In the genomic region with DNA sequence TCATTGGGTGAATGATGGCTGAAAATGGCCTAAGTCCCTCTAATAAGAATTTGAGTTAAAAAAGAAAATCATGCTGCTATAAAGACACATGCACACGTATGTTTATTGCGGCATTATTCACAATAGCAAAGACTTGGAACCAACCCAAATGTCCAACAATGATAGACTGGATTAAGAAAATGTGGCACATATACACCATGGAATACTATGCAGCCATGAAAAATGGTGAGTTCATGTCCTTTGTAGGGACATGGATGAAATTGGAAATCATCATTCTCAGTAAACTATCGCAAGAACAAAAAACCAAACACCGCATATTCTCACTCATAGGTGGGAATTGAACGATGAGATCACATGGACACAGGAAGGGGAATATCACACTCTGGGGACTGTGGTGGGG, we compare ENCODE assay signal across 8 cellular contexts.
DNase-seq lines count a peak whose midpoint lies in the region; ATAC-seq, FAIRE-seq and TF ChIP-seq lines count a peak whose summit lies in the region.
"Not testable (repeated sequence)": the region's sequence is repeated elsewhere in the genome, so short reads cannot be mapped to it uniquely, and the experiment has no call there.

No MANE protein-coding gene starts in this region.

- H4K12ac ChIP-seq in trophoblast cell (ENCODE audit: low read depth, low read length), result not testable (repeated sequence)

- not testable (repeated sequence) for H4K5ac ChIP-seq in IMR-90 (ENCODE audit: low read depth, low read length)

- H3K79me1 ChIP-seq in IMR-90 (ENCODE audit: low read depth in 1 of 2, low read length in 2 of 2), result not testable (repeated sequence)
- peaks cover 44% of the 10 kb centered on the region for H3K79me1 ChIP-seq in trophoblast cell (ENCODE audit: low read length)

- H3K4me2 ChIP-seq in IMR-90 (ENCODE audit: low read depth, low read length); astrocyte (ENCODE audit: low read length); trophoblast cell (ENCODE audit: low read length): not testable (repeated sequence)

- H3K56ac ChIP-seq in IMR-90 (ENCODE audit: extremely low read depth, insufficient read depth, low read length), result not testable (repeated sequence)

- not testable (repeated sequence) for TF ChIP-seq POLR2A in IMR-90 (IDR thresholded peaks at IDR 0.05; ENCODE audit: low read depth, low read length)

- peak overlapping the region; percentile 78; the same call in 1 of the 2 replicates for H3K4ac ChIP-seq in IMR-90 (ENCODE audit: low read depth, low read length)
- H3K4ac ChIP-seq in trophoblast cell (ENCODE audit: low read depth, low read length), result not testable (repeated sequence)

- ATAC-seq in CD4-positive, alpha-beta T cell (ENCODE audit: poor library complexity); IMR-90 (ENCODE audit: low read depth); activated CD8-positive, alpha-beta T cell treated with anti-CD3 and anti-CD28 coated beads for 36 hours; activated naive CD4-positive, alpha-beta T cell treated with anti-CD3 and anti-CD28 coated beads, Interleukin-2, amount 50 U/mL, for 72 hours; stimulated activated effector memory CD8-positive, alpha-beta T cell treated with anti-CD3 and anti-CD28 coated beads, Interleukin-12 subunit alpha, Interleukin-12 subunit beta, amount 100 ng/mL, for 72 hours: not testable (repeated sequence)

- H2BK15ac ChIP-seq in IMR-90 (ENCODE audit: low read depth, low read length), result peak overlapping the region; percentile 77; the same call in 2 of the 3 replicates

- not testable (repeated sequence) for DNase-seq in CD4-positive, alpha-beta T cell; IMR-90; activated CD8-positive, alpha-beta T cell treated with anti-CD3 and anti-CD28 coated beads for 36 hours; activated naive CD4-positive, alpha-beta T cell treated with anti-CD3 and anti-CD28 coated beads, Interleukin-2, amount 50 U/mL, for 72 hours (ENCODE audit: low spot score in 2 of 2); astrocyte (ENCODE audit: low read depth); immature natural killer cell; trophoblast cell; stimulated activated effector memory CD8-positive, alpha-beta T cell treated with anti-CD3 and anti-CD28 coated beads, Interleukin-12 subunit alpha, Interleukin-12 subunit beta, amount 100 ng/mL, for 72 hours (ENCODE audit: low spot score in 2 of 2)

- peak overlapping the region; percentile 82; the same call in 1 of the 2 replicates for H2BK120ac ChIP-seq in IMR-90 (ENCODE audit: low read depth, low read length)
- not testable (repeated sequence) for H2BK120ac ChIP-seq in trophoblast cell (ENCODE audit: insufficient read depth, low read length, poor library complexity)

- BruUV-seq in IMR-90 (replicated peaks; lab: Mats Ljungman, UMichigan), result not testable (repeated sequence)

- peaks cover 97% of the 10 kb centered on the region for H3K36me3 Mint-ChIP-seq in CD4-positive, alpha-beta T cell (ENCODE audit: low read depth)
- peaks cover 80% of the 10 kb centered on the region for H3K36me3 Mint-ChIP-seq in activated CD8-positive, alpha-beta T cell treated with anti-CD3 and anti-CD28 coated beads for 36 hours (ENCODE audit: low read depth)
- H3K36me3 Mint-ChIP-seq in activated naive CD4-positive, alpha-beta T cell treated with anti-CD3 and anti-CD28 coated beads, Interleukin-2, amount 50 U/mL, for 72 hours, result peaks cover 42 to 61% of the 10 kb centered on the region in 2 donors
- not testable (repeated sequence) for H3K36me3 Mint-ChIP-seq in astrocyte (ENCODE audit: low read depth, unreplicated experiment)
- H3K36me3 Mint-ChIP-seq in immature natural killer cell, result peaks cover 28 to 36% (median 35%) of the 10 kb centered on the region in 3 donors
- peaks cover 89% of the 10 kb centered on the region for H3K36me3 Mint-ChIP-seq in stimulated activated effector memory CD8-positive, alpha-beta T cell treated with anti-CD3 and anti-CD28 coated beads, Interleukin-12 subunit alpha, Interleukin-12 subunit beta, amount 100 ng/mL, for 72 hours

- not testable (repeated sequence) for H2AK9ac ChIP-seq in IMR-90 (replicated peaks; ENCODE audit: low read depth, low read length, poor library complexity)

- not testable (repeated sequence) for TF ChIP-seq CTCF in CD4-positive, alpha-beta T cell (IDR thresholded peaks at IDR 0.05); IMR-90 (conservative IDR thresholded peaks at IDR 0.05; ENCODE audit: low read depth, low read length); activated CD8-positive, alpha-beta T cell treated with anti-CD3 and anti-CD28 coated beads for 36 hours (IDR thresholded peaks at IDR 0.05); astrocyte (IDR thresholded peaks at IDR 0.05; ENCODE audit: insufficient read depth, low read depth, low read length)

- not testable (repeated sequence) for H3K79me2 ChIP-seq in astrocyte (ENCODE audit: insufficient read depth, low read length); trophoblast cell (ENCODE audit: control insufficient read depth, insufficient read depth, low read length, poor library complexity)

- not testable (repeated sequence) for H4K91ac ChIP-seq in IMR-90 (ENCODE audit: insufficient read depth, low read depth, low read length)
- H4K91ac ChIP-seq in trophoblast cell (ENCODE audit: low read depth, low read length), result peak overlapping the region; percentile 94

- H2BK5ac ChIP-seq in IMR-90 (ENCODE audit: low read depth, low read length, poor library complexity, severe bottlenecking); trophoblast cell (ENCODE audit: low read depth, low read length, poor library complexity): not testable (repeated sequence)

- H3K23ac ChIP-seq in IMR-90 (ENCODE audit: low read depth, low read length); trophoblast cell (ENCODE audit: low read length): not testable (repeated sequence)

- not testable (repeated sequence) for H2BK12ac ChIP-seq in trophoblast cell (ENCODE audit: low read length)

- not testable (repeated sequence) for TF ChIP-seq RAD21 in IMR-90 (IDR thresholded peaks at IDR 0.05; ENCODE audit: low read length)

- peak overlapping the region; percentile 52 for H3K27ac Mint-ChIP-seq in CD4-positive, alpha-beta T cell
- H3K27ac Mint-ChIP-seq in activated CD8-positive, alpha-beta T cell treated with anti-CD3 and anti-CD28 coated beads for 36 hours, result peak overlapping the region; percentile 87
- peak overlapping the region; percentile 74 to 97 for H3K27ac Mint-ChIP-seq in activated naive CD4-positive, alpha-beta T cell treated with anti-CD3 and anti-CD28 coated beads, Interleukin-2, amount 50 U/mL, for 72 hours
- peak overlapping the region; percentile 93 for H3K27ac Mint-ChIP-seq in astrocyte (ENCODE audit: unreplicated experiment)
- H3K27ac Mint-ChIP-seq in immature natural killer cell, result peak overlapping the region; percentile 94 to 100 (median 95)
- H3K27ac Mint-ChIP-seq in stimulated activated effector memory CD8-positive, alpha-beta T cell treated with anti-CD3 and anti-CD28 coated beads, Interleukin-12 subunit alpha, Interleukin-12 subunit beta, amount 100 ng/mL, for 72 hours, result peak overlapping the region; percentile 96

- intact Hi-C loops in CD4-positive, alpha-beta T cell (cut with DNase I, micrococcal nuclease), result not testable (repeated sequence)
- intact Hi-C loops in IMR-90 (cut with micrococcal nuclease), result loop anchor here (5.0 kb wide), 1 partner anchor 52 kb away; no protein-coding TSS in a partner anchor
- intact Hi-C loops in activated CD8-positive, alpha-beta T cell treated with anti-CD3 and anti-CD28 coated beads for 36 hours (cut with micrococcal nuclease), result loop anchor here (5.0 kb wide), 3 partner anchors 38 to 168 kb away; a partner anchor contains a TSS

- H3K9me3 Mint-ChIP-seq in CD4-positive, alpha-beta T cell; activated CD8-positive, alpha-beta T cell treated with anti-CD3 and anti-CD28 coated beads for 36 hours; activated naive CD4-positive, alpha-beta T cell treated with anti-CD3 and anti-CD28 coated beads, Interleukin-2, amount 50 U/mL, for 72 hours; astrocyte (ENCODE audit: unreplicated experiment); immature natural killer cell; stimulated activated effector memory CD8-positive, alpha-beta T cell treated with anti-CD3 and anti-CD28 coated beads, Interleukin-12 subunit alpha, Interleukin-12 subunit beta, amount 100 ng/mL, for 72 hours: not testable (repeated sequence)

- not testable (repeated sequence) for H3K9me3 ChIP-seq in CD4-positive, alpha-beta T cell (ENCODE audit: control insufficient read depth, low read length); IMR-90 (ENCODE audit: control insufficient read depth, insufficient read depth, low read length); astrocyte (ENCODE audit: insufficient read depth, low read depth, low read length); trophoblast cell (ENCODE audit: insufficient read depth, low read depth, low read length)

- H3K27ac ChIP-seq in CD4-positive, alpha-beta T cell (ENCODE audit: low read depth, low read length), result peak overlapping the region; percentile 2
- not testable (repeated sequence) for H3K27ac ChIP-seq in IMR-90 (ENCODE audit: insufficient read depth, low read length); astrocyte (ENCODE audit: low read depth, low read length); trophoblast cell (ENCODE audit: low read depth, low read length)

- peaks cover 81% of the 10 kb centered on the region for H3K4me1 Mint-ChIP-seq in CD4-positive, alpha-beta T cell (ENCODE audit: low read depth)
- peaks cover 94% of the 10 kb centered on the region for H3K4me1 Mint-ChIP-seq in activated CD8-positive, alpha-beta T cell treated with anti-CD3 and anti-CD28 coated beads for 36 hours (ENCODE audit: low read depth)
- H3K4me1 Mint-ChIP-seq in astrocyte (ENCODE audit: low read depth, unreplicated experiment) (peaks cover 57% of the 10 kb centered on the region), immature natural killer cell (peaks cover 83 to 96% of the 10 kb centered on the region in 2 donors)
- peaks cover 91% of the 10 kb centered on the region for H3K4me1 Mint-ChIP-seq in stimulated activated effector memory CD8-positive, alpha-beta T cell treated with anti-CD3 and anti-CD28 coated beads, Interleukin-12 subunit alpha, Interleukin-12 subunit beta, amount 100 ng/mL, for 72 hours

- not testable (repeated sequence) for H2AFZ ChIP-seq in IMR-90 (replicated peaks; ENCODE audit: low read length, poor library complexity); astrocyte (ENCODE audit: low read depth, low read length); trophoblast cell (ENCODE audit: insufficient read depth, low read length, poor library complexity)

- dilution Hi-C loops in IMR-90 (cut with HindIII; ENCODE audit: low sequenced_read_pairs, unreplicated experiment), result not testable (repeated sequence)

- not testable (repeated sequence) for H3K4me3 ChIP-seq in IMR-90 (ENCODE audit: insufficient read depth, low read depth, low read length); astrocyte (ENCODE audit: insufficient read depth, low read depth, low read length); trophoblast cell (ENCODE audit: low read depth, low read length)

- not testable (repeated sequence) for H4K20me1 ChIP-seq in IMR-90 (ENCODE audit: insufficient read depth, low read length); astrocyte (ENCODE audit: insufficient read depth, low read length)

- POLR2A ChIA-PET in CD4-positive, alpha-beta T cell (lab: Charles Lee); IMR-90 (lab: Charles Lee; ENCODE audit: unreplicated experiment): not testable (repeated sequence)
- POLR2A ChIA-PET in activated CD8-positive, alpha-beta T cell treated with anti-CD3 and anti-CD28 coated beads for 36 hours (lab: Charles Lee), result interaction anchor here (0.7 to 1.4 kb wide), 3 partner anchors 24 to 58 kb away, joined by 3 to 4 read pairs (median 3); no protein-coding TSS in a partner anchor

- not testable (repeated sequence) for H2AK5ac ChIP-seq in IMR-90 (ENCODE audit: low read depth, low read length); trophoblast cell (ENCODE audit: low read length)

- not testable (repeated sequence) for H3K27me3 ChIP-seq in CD4-positive, alpha-beta T cell (ENCODE audit: control insufficient read depth, insufficient read depth, low read length); IMR-90 (ENCODE audit: control insufficient read depth, insufficient read depth, low read length); astrocyte (ENCODE audit: insufficient read depth, low read length); trophoblast cell (ENCODE audit: insufficient read depth, low read length)

- H3K36me3 ChIP-seq in IMR-90 (ENCODE audit: control insufficient read depth, insufficient read depth, low read length); astrocyte (ENCODE audit: insufficient read depth, low read length): not testable (repeated sequence)
- peaks cover 7 to 15% of the 10 kb centered on the region in 2 experiments for H3K36me3 ChIP-seq in trophoblast cell (ENCODE audit: control insufficient read depth in 1 of 2, insufficient read depth in 2 of 2, low read length in 2 of 2)

- H3K9me1 ChIP-seq in IMR-90 (ENCODE audit: insufficient read depth, low read length), result peaks cover 25% of the 10 kb centered on the region

- not testable (repeated sequence) for H3K4me3 Mint-ChIP-seq in CD4-positive, alpha-beta T cell; activated CD8-positive, alpha-beta T cell treated with anti-CD3 and anti-CD28 coated beads for 36 hours; astrocyte (ENCODE audit: unreplicated experiment); stimulated activated effector memory CD8-positive, alpha-beta T cell treated with anti-CD3 and anti-CD28 coated beads, Interleukin-12 subunit alpha, Interleukin-12 subunit beta, amount 100 ng/mL, for 72 hours
- H3K4me3 Mint-ChIP-seq in immature natural killer cell, result peak overlapping the region in 2 of 5 donors; percentile 84

- peak overlapping the region; percentile 81; the same call in 1 of the 2 replicates for H2BK20ac ChIP-seq in IMR-90 (ENCODE audit: low read depth, low read length)

- H3K18ac ChIP-seq in IMR-90 (ENCODE audit: low read depth, low read length); trophoblast cell (ENCODE audit: low read length): not testable (repeated sequence)

- WGBS in IMR-90 (ENCODE audit: extremely low coverage in 2 of 2, insufficient read length in 1 of 2), 2 experiments, result no CpG with 5 or more reads among the region's 5 CpGs
- WGBS in trophoblast cell (ENCODE audit: extremely low coverage, insufficient coverage, insufficient read length), result no CpG with 5 or more reads among the region's 5 CpGs

- FAIRE-seq in astrocyte (lab: Jason Lieb, UNC), result not testable (repeated sequence)

- peaks cover 39% of the 10 kb centered on the region for H3K4me1 ChIP-seq in IMR-90 (ENCODE audit: control insufficient read depth, insufficient read depth, low read length)
- H3K4me1 ChIP-seq in astrocyte (ENCODE audit: insufficient read depth, low read length), result peaks cover 46% of the 10 kb centered on the region
- peaks cover 39 to 48% of the 10 kb centered on the region in 2 experiments for H3K4me1 ChIP-seq in trophoblast cell (ENCODE audit: control insufficient read depth in 1 of 2, insufficient read depth in 2 of 2, low read length in 2 of 2)

- not testable (repeated sequence) for H3K27me3 Mint-ChIP-seq in CD4-positive, alpha-beta T cell; activated CD8-positive, alpha-beta T cell treated with anti-CD3 and anti-CD28 coated beads for 36 hours; astrocyte (ENCODE audit: low read depth, unreplicated experiment)
- peaks cover 16 to 51% (median 43%) of the 10 kb centered on the region in 3 donors for H3K27me3 Mint-ChIP-seq in immature natural killer cell (ENCODE audit: low read depth in 3 of 3)

- H4K8ac ChIP-seq in IMR-90 (ENCODE audit: low read depth in 2 of 2, low read length in 2 of 2), result peak overlapping the region; percentile 45 to 82; a peak in 3 of 4 replicates
- H4K8ac ChIP-seq in trophoblast cell (ENCODE audit: low read depth, low read length), result not testable (repeated sequence)

- peak overlapping the region; percentile 50; the same call in 1 of the 2 replicates for H3K14ac ChIP-seq in IMR-90 (replicated peaks; ENCODE audit: low read depth, low read length)
- not testable (repeated sequence) for H3K14ac ChIP-seq in trophoblast cell (ENCODE audit: low read length)

- CTCF ChIA-PET in CD4-positive, alpha-beta T cell (lab: Charles Lee); IMR-90 (lab: Yijun Ruan, JAX); activated CD8-positive, alpha-beta T cell treated with anti-CD3 and anti-CD28 coated beads for 36 hours (lab: Charles Lee): not testable (repeated sequence)

- in situ Hi-C loops in IMR-90 (cut with MboI; ENCODE audit: low sequenced_read_pairs), result not testable (repeated sequence)

- H3K9ac ChIP-seq in IMR-90 (ENCODE audit: low read depth, low read length); astrocyte (ENCODE audit: low read length); trophoblast cell (ENCODE audit: low read length): not testable (repeated sequence)
